20 cellular contexts compared by ENCODE assay signal in the genomic region with DNA sequence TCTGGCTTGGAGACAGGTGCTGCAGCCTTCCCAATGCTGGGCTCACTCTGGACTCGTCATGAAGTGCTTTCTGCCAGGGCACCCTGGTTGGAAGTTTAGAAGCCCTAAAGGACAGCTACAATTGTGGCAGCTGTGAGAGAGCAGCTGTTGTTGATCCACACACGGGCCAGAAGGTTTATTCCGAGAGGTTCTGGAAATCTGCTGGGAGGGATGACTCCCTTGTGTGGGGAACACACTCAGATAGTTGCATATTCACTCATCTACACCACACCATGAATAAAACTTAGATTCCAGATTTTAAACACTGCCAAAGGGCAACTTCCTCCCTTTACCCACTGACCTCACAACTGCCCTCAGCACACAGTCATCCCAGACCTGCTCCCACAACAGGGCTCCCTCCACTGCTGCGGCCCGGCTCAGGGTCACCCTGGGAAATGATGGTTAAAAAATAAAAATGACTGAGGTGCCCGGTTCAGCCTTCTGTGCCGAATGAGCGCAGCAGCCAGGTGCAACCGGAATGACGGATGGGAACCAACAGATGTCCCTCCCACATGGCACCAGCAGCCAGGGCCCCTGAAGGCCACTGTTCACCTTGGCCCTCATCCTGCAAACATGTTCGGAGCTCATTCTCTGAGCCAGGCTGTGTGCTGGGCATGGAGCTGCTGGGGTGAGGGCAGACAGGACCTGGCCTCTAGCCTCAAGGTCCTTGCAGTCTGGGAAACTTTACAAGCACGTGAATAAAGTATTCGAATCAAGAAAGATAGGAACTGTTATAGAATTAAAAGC. TPM values are rescaled to one million over a fixed set of nuclear protein-coding genes. Genes with fewer than 3 reads are reported as not detected.
DNase-seq lines count a peak whose midpoint lies in the region; ATAC-seq, FAIRE-seq and TF ChIP-seq lines count a peak whose summit lies in the region.
"Had no signal": no experiment of that assay in that cellular context is flagged by ENCODE, and none has a peak within 500 bp of the region (broad histone marks: within the 10 kb centered on the region; RNA-seq: fewer than 3 reads in every experiment).

No MANE protein-coding gene starts in this region.

- TF ChIP-seq CTCF in MCF 10A (IDR thresholded peaks at IDR 0.05; ENCODE audit: unreplicated experiment) (no peak), body of pancreas (IDR thresholded peaks at IDR 0.05) (peak in 1 of 7 experiments; percentile 10), neural crest cell (conservative IDR thresholded peaks at IDR 0.05) (no peak)

- H3K4me3 ChIP-seq in body of pancreas = no peak overlapping the region
- H3K4me3 ChIP-seq: hepatocyte, Peyer's patch had no signal

- WGBS in body of pancreas, 2 donors = 20 to 22% methylated on average over 12 to 13 of the region's 13 CpGs

- no peaks in the 10 kb centered on the region for H3K36me3 ChIP-seq in body of pancreas (replicated peaks in 1 of 2; ENCODE audit: insufficient read depth in 1 of 2, low read depth in 2 of 2)
- H3K36me3 ChIP-seq: Peyer's patch had no signal

- ATAC-seq in body of pancreas = peak; percentile 91
- ATAC-seq in GM19035 (IDR thresholded peaks at IDR 0.05; ENCODE audit: unreplicated experiment) = no peak
- ATAC-seq in GM18505 (IDR thresholded peaks at IDR 0.05; ENCODE audit: unreplicated experiment) = no peak
- ATAC-seq: left cardiac atrium, sciatic nerve had no signal

- H3K9me3 ChIP-seq in body of pancreas = no peaks in the 10 kb centered on the region
- H3K9me3 ChIP-seq: Peyer's patch had no signal

- DNase-seq in T47D (ENCODE audit: low read depth in 1 of 2, low spot score in 1 of 2) (peak; percentile 50 to 64), MCF 10A (ENCODE audit: unreplicated experiment) (no peak), body of pancreas (peak; percentile 93 to 97 (median 96)), neural crest cell (ENCODE audit: low read depth, low spot score) (no peak), anterior cingulate cortex (lab: John Stamatoyannopoulos, UW) (no peak), RCC 7860 (ENCODE audit: low spot score) (no peak)
- DNase-seq: activated CD4-positive, CD25-positive, alpha-beta regulatory T cell treated with anti-CD3 and anti-CD28 coated beads, Interleukin-2, amount 50 U/mL, for 72 hours; activated T-cell treated with anti-CD3 and anti-CD28 coated beads, Interleukin-2, amount 50 U/mL, for 24 hours; cortex of kidney; DMS153; left cardiac atrium; NCI-H1105; Peyer's patch had no signal

- H3K27me3 ChIP-seq in body of pancreas = no peaks in the 10 kb centered on the region
- H3K27me3 ChIP-seq: hepatocyte, Peyer's patch had no signal

- H3K27ac ChIP-seq in body of pancreas = peak overlapping the region; percentile 75 to 96 (median 88)
- H3K27ac ChIP-seq: hepatocyte, Peyer's patch had no signal

- in situ Hi-C loops in T47D (cut with HindIII; ENCODE audit: low pct_unique_long_range_greater_than_20kb, low sequenced_read_pairs) = no loop called here

- FAIRE-seq in RCC 7860 (lab: Jason Lieb, UNC) = no peak
- FAIRE-seq: H1 had no signal

- POLR2A ChIA-PET in MCF 10A (lab: Yijun Ruan, JAX) = interaction anchor here (6.1 kb wide), 1 partner anchor 181 kb away, joined by 121 read pairs; no protein-coding TSS in a partner anchor

- H3K27ac Mint-ChIP-seq in MCF 10A (ENCODE audit: low read depth, unreplicated experiment) (no peak overlapping the region), neural crest cell (ENCODE audit: unreplicated experiment) (peak overlapping the region; percentile 27)
- H3K27ac Mint-ChIP-seq: activated T-cell treated with anti-CD3 and anti-CD28 coated beads, Interleukin-2, amount 50 U/mL, for 24 hours; IgD-negative memory B cell; stimulated activated naive CD8-positive, alpha-beta T cell treated with anti-CD3 and anti-CD28 coated beads, Interleukin-15, Interleukin-2, amounts not matched to agents 100 ng/mL and 50 ng/mL, for 24 hours had no signal

- TF ChIP-seq POLR2A in body of pancreas (IDR thresholded peaks at IDR 0.05) (peak in 2 of 3 donors; percentile 85 to 87), GM18505 (IDR thresholded peaks at IDR 0.05; ENCODE audit: borderline replicate concordance, extremely low read depth, insufficient read depth, insufficient read length) (no peak)

- H3K4me1 ChIP-seq in body of pancreas = peaks cover 71% of the 10 kb centered on the region

- intact Hi-C loops in MCF 10A (cut with micrococcal nuclease) (loop anchor here (10.0 kb wide), 1 partner anchor 779 kb away; no protein-coding TSS in a partner anchor), body of pancreas (cut with DNase I) (no loop called here)

- no TSS peak for BruUV-seq in MCF 10A (replicated peaks; lab: Mats Ljungman, UMichigan)

- CTCF ChIA-PET in MCF 10A (lab: Yijun Ruan, JAX) = interaction anchor here (0.6 to 15.6 kb wide), 5 partner anchors 12 to 814 kb away, joined by 3 to 264 read pairs (median 3); no protein-coding TSS in a partner anchor

- H3K9me3 Mint-ChIP-seq in MCF 10A (ENCODE audit: unreplicated experiment) (no peaks in the 10 kb centered on the region), neural crest cell (no peaks in the 10 kb centered on the region)
- H3K9me3 Mint-ChIP-seq: activated T-cell treated with anti-CD3 and anti-CD28 coated beads, Interleukin-2, amount 50 U/mL, for 24 hours; IgD-negative memory B cell; stimulated activated naive CD8-positive, alpha-beta T cell treated with anti-CD3 and anti-CD28 coated beads, Interleukin-15, Interleukin-2, amounts not matched to agents 100 ng/mL and 50 ng/mL, for 24 hours had no signal

- H3K4me1 Mint-ChIP-seq in MCF 10A (ENCODE audit: insufficient read depth, unreplicated experiment) (peaks cover 14% of the 10 kb centered on the region), neural crest cell (peaks cover 15% of the 10 kb centered on the region)

- peaks cover 7% of the 10 kb centered on the region for H3K36me3 Mint-ChIP-seq in MCF 10A (ENCODE audit: insufficient read depth, unreplicated experiment)
- no peaks in the 10 kb centered on the region for H3K36me3 Mint-ChIP-seq in neural crest cell (ENCODE audit: low read depth)
- H3K36me3 Mint-ChIP-seq: IgD-negative memory B cell had no signal

- no peak overlapping the region for H3K4me3 Mint-ChIP-seq in MCF 10A (ENCODE audit: unreplicated experiment)
- no peak overlapping the region for H3K4me3 Mint-ChIP-seq in neural crest cell
- H3K4me3 Mint-ChIP-seq: activated T-cell treated with anti-CD3 and anti-CD28 coated beads, Interleukin-2, amount 50 U/mL, for 24 hours; stimulated activated naive CD8-positive, alpha-beta T cell treated with anti-CD3 and anti-CD28 coated beads, Interleukin-15, Interleukin-2, amounts not matched to agents 100 ng/mL and 50 ng/mL, for 24 hours had no signal

- H3K27me3 Mint-ChIP-seq in MCF 10A (ENCODE audit: insufficient read depth, unreplicated experiment) (no peaks in the 10 kb centered on the region), neural crest cell (ENCODE audit: low read depth) (no peaks in the 10 kb centered on the region)

RNA-seq across cellular contexts. Expression of gene ASB13, which starts 40.2 kb away (rescaled TPM):
- total RNA-seq in MCF 10A (2022) = 16.3 and 20.7 TPM in 2 replicates
- total RNA-seq in body of pancreas = 10 to 100 TPM in 1 of 2 donors, 1 to 10 TPM in 1; 7.6 to 15.0 TPM
- 40.8 and 41.0 TPM in 2 replicates for total RNA-seq in neural crest cell

RNA-seq across cellular contexts. Expression of gene TASOR2, which starts 58.5 kb away (rescaled TPM):
- total RNA-seq in MCF 10A (2022) = 93.4 and 123 TPM in 2 replicates
- 100 to 1,000 TPM in 1 of 2 donors, 10 to 100 TPM in 1; 47.2 to 114 TPM for total RNA-seq in body of pancreas
- total RNA-seq in neural crest cell = 49.1 and 49.8 TPM in 2 replicates

Comparison
In these comparisons a context has a peak if more than half of its experiments do, and no peak if none do; other contexts are left out.
1. DNase-seq: peak in T47D (2 of 2) and body of pancreas (4 of 4); none in MCF 10A (single experiment), neural crest cell (single experiment), anterior cingulate cortex (0 of 58) and RCC 7860 (single experiment).